Comparison of ENCODE assay signal across 10 cellular contexts in the genomic region with DNA sequence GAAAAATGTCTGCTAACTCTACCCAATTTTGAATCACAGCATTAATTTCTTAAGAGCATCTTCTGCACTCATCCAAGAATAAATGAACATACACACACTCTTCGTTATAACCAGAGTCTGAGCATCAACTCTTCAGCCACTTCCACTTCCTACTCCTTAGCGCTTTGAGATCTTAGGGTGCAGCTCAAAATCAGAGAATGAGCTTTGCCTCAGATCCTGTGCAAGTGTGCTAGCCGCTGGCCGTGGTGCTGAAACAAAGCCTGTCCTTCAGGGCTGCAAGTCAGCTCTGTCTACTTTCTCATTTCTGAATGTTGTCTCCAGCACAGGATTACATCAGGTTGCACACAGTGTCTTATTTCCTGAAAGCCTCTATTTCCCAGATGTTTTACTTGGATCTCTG.
DNase-seq lines count a peak whose midpoint lies in the region; ATAC-seq, FAIRE-seq and TF ChIP-seq lines count a peak whose summit lies in the region.
"Had no signal": no experiment of that assay in that cellular context is flagged by ENCODE, and none has a peak within 500 bp of the region (broad histone marks: within the 10 kb centered on the region; RNA-seq: fewer than 3 reads in every experiment).

No MANE protein-coding gene starts in this region.

- H3K36me3 ChIP-seq in adipocyte (ENCODE audit: control insufficient read depth, insufficient read depth, low read length, severe bottlenecking), result no peaks in the 10 kb centered on the region
- no peaks in the 10 kb centered on the region for H3K36me3 ChIP-seq in HepG2 (replicated peaks in 1 of 2; ENCODE audit: control insufficient read depth in 1 of 2, insufficient read depth in 2 of 2, low read length in 2 of 2)

- CTCF ChIA-PET in HepG2 (lab: Yijun Ruan, JAX; ENCODE audit: low intra/inter-chr PET ratio, low total read pairs), result no interaction called here

- WGBS in HepG2 (ENCODE audit: low lambda C conversion rate), result 3% methylated on average over 4 of the region's 4 CpGs

- H2AFZ ChIP-seq in HepG2 (ENCODE audit: low read length), result no peak overlapping the region

- H3K4me2 ChIP-seq in HepG2 (ENCODE audit: low read depth, low read length), result no peak overlapping the region

- no peaks in the 10 kb centered on the region for H3K9me3 ChIP-seq in adipocyte (ENCODE audit: control insufficient read depth, low read length)
- no peaks in the 10 kb centered on the region for H3K9me3 ChIP-seq in HepG2 (ENCODE audit: low read length)

- FAIRE-seq in HepG2 (lab: Jason Lieb, UNC), result no peak
- FAIRE-seq: GM18507 had no signal

- ATAC-seq in HepG2, result no peak
- ATAC-seq in HG03135 (IDR thresholded peaks at IDR 0.05; ENCODE audit: unreplicated experiment), result no peak
- no peak for ATAC-seq in HG02642 (IDR thresholded peaks at IDR 0.05; ENCODE audit: poor library complexity, unreplicated experiment)
- ATAC-seq in HG02678 (IDR thresholded peaks at IDR 0.05; ENCODE audit: unreplicated experiment), result no peak

- intact Hi-C loops in HepG2 (cut with micrococcal nuclease; ENCODE audit: unreplicated experiment), result loop anchor here (1.0 kb wide), 1 partner anchor 34 kb away; no protein-coding TSS in a partner anchor

- POLR2A ChIA-PET in HepG2 (lab: Yijun Ruan, JAX), result no interaction called here

- H3K27me3 ChIP-seq in adipocyte (replicated peaks; ENCODE audit: control insufficient read depth, insufficient read depth, low read length), result no peaks in the 10 kb centered on the region
- no peaks in the 10 kb centered on the region for H3K27me3 ChIP-seq in HepG2 (ENCODE audit: control insufficient read depth in 1 of 2, insufficient read depth in 2 of 2, low read length in 2 of 2)

- no peaks in the 10 kb centered on the region for H3K79me2 ChIP-seq in HepG2 (ENCODE audit: insufficient read depth, low read length)

- in situ Hi-C loops in HepG2 (cut with HindIII; ENCODE audit: extremely low pct_ligation_motif_present, low pct_unique_long_range_greater_than_20kb), result loop anchor here (10.0 kb wide), 1 partner anchor 675 kb away; no protein-coding TSS in a partner anchor

- no peak for TF ChIP-seq CTCF in HepG2 (CRISPR knock-in tag; IDR thresholded peaks at IDR 0.05)

- no TSS peak for BruUV-seq in HepG2 (replicated peaks; lab: Mats Ljungman, UMichigan)

- H3K4me1 ChIP-seq in adipocyte (ENCODE audit: control insufficient read depth, insufficient read depth, low read length), result no peaks in the 10 kb centered on the region
- H3K4me1 ChIP-seq in HepG2 (ENCODE audit: insufficient read depth, low read length), result no peaks in the 10 kb centered on the region

- TF ChIP-seq RAD21 in HepG2 (CRISPR knock-in tag; IDR thresholded peaks at IDR 0.05), result no peak

- no peak overlapping the region for H3K4me3 ChIP-seq in Jurkat, Clone E6-1 (ENCODE audit: low read length)
- no peak overlapping the region for H3K4me3 ChIP-seq in adipocyte (ENCODE audit: low read length)
- H3K4me3 ChIP-seq in HepG2 (replicated peaks in 1 of 3; ENCODE audit: insufficient read depth in 1 of 3, low read depth in 2 of 3, low read length in 3 of 3), result no peak overlapping the region

- no peak overlapping the region for H3K27ac ChIP-seq in HepG2 (ENCODE audit: extremely low read length, insufficient read depth, low read length)

- TF ChIP-seq EP300 in HepG2 (IDR thresholded peaks at IDR 0.05; ENCODE audit: low read depth in 2 of 2, low read length in 2 of 2) (no peak), HepG2 (CRISPR knock-in tag; IDR thresholded peaks at IDR 0.05; ENCODE audit: borderline replicate concordance) (no peak)

- H3K9ac ChIP-seq in adipocyte (ENCODE audit: low read length) (no peak overlapping the region), HepG2 (ENCODE audit: insufficient read depth, low read depth, low read length) (no peak overlapping the region)

- DNase-seq in ELF-1 (ENCODE audit: low read depth, low spot score) (peak; percentile 26), adipocyte (ENCODE audit: low read depth) (peak; percentile 62), HepG2 (ENCODE audit: low spot score) (no peak), NCI-H128 (lab: John Stamatoyannopoulos, UW; ENCODE audit: unreplicated experiment) (no peak)
- peak; percentile 57 for DNase-seq in Jurkat, Clone E6-1 (ENCODE audit: low read depth, low spot score)
- DNase-seq: activated naive CD4-positive, alpha-beta T cell had no signal

- H4K20me1 ChIP-seq in HepG2 (ENCODE audit: insufficient read depth, low read length), result no peaks in the 10 kb centered on the region

- no peak for TF ChIP-seq POLR2A in HepG2 (IDR thresholded peaks at IDR 0.05; ENCODE audit: insufficient read depth in 1 of 2, low read depth in 2 of 2, low read length in 2 of 2)

TF ChIP-seq in HepG2, 621 proteins besides CTCF, POLR2A, EP300 and RAD21 (continues in another document):
- TF ChIP-seq ZNF841 (CRISPR knock-in tag; IDR thresholded peaks at IDR 0.05; ENCODE audit: borderline replicate concordance) (no peak), ZNF460 (CRISPR knock-in tag; IDR thresholded peaks at IDR 0.05; ENCODE audit: borderline replicate concordance) (no peak), EHMT2 (IDR thresholded peaks at IDR 0.05; ENCODE audit: borderline replicate concordance, low read depth, low read length) (peak; percentile 83; the same call in 1 of the 2 replicates), CREB1 (IDR thresholded peaks at IDR 0.05) (no peak), CREB1 (CRISPR knock-in tag; IDR thresholded peaks at IDR 0.05) (no peak), WIZ (CRISPR knock-in tag; IDR thresholded peaks at IDR 0.05) (peak; percentile 63; the same call in 1 of the 2 replicates), TRIM24 (CRISPR knock-in tag; IDR thresholded peaks at IDR 0.05) (no peak), ZNF674 (CRISPR knock-in tag; IDR thresholded peaks at IDR 0.05; ENCODE audit: low read depth) (no peak), MTA3 (CRISPR knock-in tag; IDR thresholded peaks at IDR 0.05) (no peak), CBX2 (IDR thresholded peaks at IDR 0.05; ENCODE audit: low read depth, low read length) (no peak), CBX2 (CRISPR knock-in tag; IDR thresholded peaks at IDR 0.05; ENCODE audit: low read depth) (no peak)
- TF ChIP-seq, protein P1, sequence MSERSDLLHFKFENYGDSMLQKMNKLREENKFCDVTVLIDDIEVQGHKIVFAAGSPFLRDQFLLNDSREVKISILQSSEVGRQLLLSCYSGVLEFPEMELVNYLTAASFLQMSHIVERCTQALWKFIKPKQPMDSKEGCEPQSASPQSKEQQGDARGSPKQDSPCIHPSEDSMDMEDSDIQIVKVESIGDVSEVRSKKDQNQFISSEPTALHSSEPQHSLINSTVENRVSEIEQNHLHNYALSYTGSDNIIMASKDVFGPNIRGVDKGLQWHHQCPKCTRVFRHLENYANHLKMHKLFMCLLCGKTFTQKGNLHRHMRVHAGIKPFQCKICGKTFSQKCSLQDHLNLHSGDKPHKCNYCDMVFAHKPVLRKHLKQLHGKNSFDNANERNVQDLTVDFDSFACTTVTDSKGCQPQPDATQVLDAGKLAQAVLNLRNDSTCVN (CRISPR knock-in tag; IDR thresholded peaks at IDR 0.05; ENCODE audit: borderline replicate concordance), result no peak
- TF ChIP-seq, protein P2, sequence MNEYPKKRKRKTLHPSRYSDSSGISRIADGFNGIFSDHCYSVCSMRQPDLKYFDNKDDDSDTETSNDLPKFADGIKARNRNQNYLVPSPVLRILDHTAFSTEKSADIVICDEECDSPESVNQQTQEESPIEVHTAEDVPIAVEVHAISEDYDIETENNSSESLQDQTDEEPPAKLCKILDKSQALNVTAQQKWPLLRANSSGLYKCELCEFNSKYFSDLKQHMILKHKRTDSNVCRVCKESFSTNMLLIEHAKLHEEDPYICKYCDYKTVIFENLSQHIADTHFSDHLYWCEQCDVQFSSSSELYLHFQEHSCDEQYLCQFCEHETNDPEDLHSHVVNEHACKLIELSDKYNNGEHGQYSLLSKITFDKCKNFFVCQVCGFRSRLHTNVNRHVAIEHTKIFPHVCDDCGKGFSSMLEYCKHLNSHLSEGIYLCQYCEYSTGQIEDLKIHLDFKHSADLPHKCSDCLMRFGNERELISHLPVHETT (CRISPR knock-in tag; conservative IDR thresholded peaks at IDR 0.05), result no peak
- TF ChIP-seq, protein P3, sequence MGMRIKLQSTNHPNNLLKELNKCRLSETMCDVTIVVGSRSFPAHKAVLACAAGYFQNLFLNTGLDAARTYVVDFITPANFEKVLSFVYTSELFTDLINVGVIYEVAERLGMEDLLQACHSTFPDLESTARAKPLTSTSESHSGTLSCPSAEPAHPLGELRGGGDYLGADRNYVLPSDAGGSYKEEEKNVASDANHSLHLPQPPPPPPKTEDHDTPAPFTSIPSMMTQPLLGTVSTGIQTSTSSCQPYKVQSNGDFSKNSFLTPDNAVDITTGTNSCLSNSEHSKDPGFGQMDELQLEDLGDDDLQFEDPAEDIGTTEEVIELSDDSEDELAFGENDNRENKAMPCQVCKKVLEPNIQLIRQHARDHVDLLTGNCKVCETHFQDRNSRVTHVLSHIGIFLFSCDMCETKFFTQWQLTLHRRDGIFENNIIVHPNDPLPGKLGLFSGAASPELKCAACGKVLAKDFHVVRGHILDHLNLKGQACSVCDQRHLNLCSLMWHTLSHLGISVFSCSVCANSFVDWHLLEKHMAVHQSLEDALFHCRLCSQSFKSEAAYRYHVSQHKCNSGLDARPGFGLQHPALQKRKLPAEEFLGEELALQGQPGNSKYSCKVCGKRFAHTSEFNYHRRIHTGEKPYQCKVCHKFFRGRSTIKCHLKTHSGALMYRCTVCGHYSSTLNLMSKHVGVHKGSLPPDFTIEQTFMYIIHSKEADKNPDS (CRISPR knock-in tag; IDR thresholded peaks at IDR 0.05), result no peak
- TF ChIP-seq, protein P4, sequence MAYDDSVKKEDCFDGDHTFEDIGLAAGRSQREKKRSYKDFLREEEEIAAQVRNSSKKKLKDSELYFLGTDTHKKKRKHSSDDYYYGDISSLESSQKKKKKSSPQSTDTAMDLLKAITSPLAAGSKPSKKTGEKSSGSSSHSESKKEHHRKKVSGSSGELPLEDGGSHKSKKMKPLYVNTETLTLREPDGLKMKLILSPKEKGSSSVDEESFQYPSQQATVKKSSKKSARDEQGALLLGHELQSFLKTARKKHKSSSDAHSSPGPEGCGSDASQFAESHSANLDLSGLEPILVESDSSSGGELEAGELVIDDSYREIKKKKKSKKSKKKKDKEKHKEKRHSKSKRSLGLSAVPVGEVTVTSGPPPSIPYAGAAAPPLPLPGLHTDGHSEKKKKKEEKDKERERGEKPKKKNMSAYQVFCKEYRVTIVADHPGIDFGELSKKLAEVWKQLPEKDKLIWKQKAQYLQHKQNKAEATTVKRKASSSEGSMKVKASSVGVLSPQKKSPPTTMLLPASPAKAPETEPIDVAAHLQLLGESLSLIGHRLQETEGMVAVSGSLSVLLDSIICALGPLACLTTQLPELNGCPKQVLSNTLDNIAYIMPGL (CRISPR knock-in tag; IDR thresholded peaks at IDR 0.05; ENCODE audit: borderline replicate concordance in 1 of 2, low read depth in 1 of 2), result no peak

Comparison
In these comparisons a context has a peak if more than half of its experiments do, and no peak if none do; other contexts are left out.
1. DNase-seq: peak in ELF-1 (single experiment), Jurkat, Clone E6-1 (single experiment) and adipocyte (single experiment); none in HepG2 (single experiment) and NCI-H128 (single experiment).